ENCODE assay signal across 1 cellular context in the genomic region with DNA sequence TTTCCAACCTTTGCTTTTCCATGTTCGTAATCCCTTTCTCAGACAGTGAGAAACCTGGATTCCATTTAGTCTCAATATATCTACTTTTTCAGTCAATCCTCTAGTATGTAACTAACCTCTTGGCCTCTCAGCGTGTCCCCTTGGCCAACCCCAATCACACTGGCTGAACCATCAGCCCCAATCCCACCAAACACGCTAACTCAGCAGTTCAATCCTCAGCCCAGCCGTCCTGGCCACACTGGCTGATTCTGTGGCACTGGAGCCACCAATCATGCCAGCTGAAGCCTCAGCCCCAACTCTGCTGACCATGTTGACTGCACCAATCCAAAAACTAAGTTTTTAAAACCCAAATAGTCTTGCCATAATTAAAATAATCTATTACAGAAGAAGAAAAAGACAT.
A peak's percentile ranks its signal among the peaks of the same experiment; 100 is the strongest.
TF ChIP-seq lines count a peak whose summit lies in the region.

No MANE protein-coding gene starts in this region.

TF ChIP-seq in K562, 482 proteins besides CTCF, POLR2A, EP300 and RAD21 (continued from another document):
- TF ChIP-seq C11orf30 (IDR thresholded peaks at IDR 0.05; ENCODE audit: low read depth) (peak; percentile 66; the same call in 1 of the 2 replicates), SLC30A9 (CRISPR knock-in tag; IDR thresholded peaks at IDR 0.05) (no peak), ZNF316 (IDR thresholded peaks at IDR 0.05) (peak; percentile 83), MAFG (tag; conservative IDR thresholded peaks at IDR 0.05) (0 out of 2 replicates have a peak, but pooled peaks have one; percentile 39)
TF ChIP-seq in K562: peak in this region for 4.
